In the genomic region with DNA sequence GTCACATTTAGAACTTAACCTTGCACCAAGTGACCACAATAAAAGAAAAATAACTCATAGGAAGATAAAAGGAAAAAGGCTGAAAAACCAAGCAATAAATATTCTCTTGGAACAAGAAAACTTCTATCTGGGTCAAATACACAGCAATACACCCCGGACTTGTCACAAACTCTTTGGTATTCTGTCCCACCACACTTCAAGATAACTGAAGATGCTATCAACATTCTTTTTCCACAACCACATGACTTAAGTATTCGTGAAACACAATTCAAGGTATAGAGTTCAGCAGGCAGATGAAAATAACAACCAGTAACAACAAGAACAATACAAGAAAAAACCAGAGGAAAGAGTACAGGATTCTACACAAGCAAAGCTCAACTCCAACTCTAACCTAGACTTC, we compare ENCODE assay signal across 20 cellular contexts. TPM values are rescaled to one million over a fixed set of nuclear protein-coding genes. Genes with fewer than 3 reads are reported as not detected.
DNase-seq lines count a peak whose midpoint lies in the region; ATAC-seq, FAIRE-seq and TF ChIP-seq lines count a peak whose summit lies in the region.
"Had no signal": no experiment of that assay in that cellular context is flagged by ENCODE, and none has a peak within 500 bp of the region (broad histone marks: within the 10 kb centered on the region; RNA-seq: fewer than 3 reads in every experiment).

No MANE protein-coding gene starts in this region.

- no peaks in the 10 kb centered on the region for H3K9me3 ChIP-seq in OCI-LY7 (ENCODE audit: low read length)
- peaks cover 2% of the 10 kb centered on the region; the same call in 1 of the 3 replicates for H3K9me3 ChIP-seq in GM12878 (replicated peaks; ENCODE audit: control insufficient read depth, insufficient read depth, low read length)
- no peaks in the 10 kb centered on the region for H3K9me3 ChIP-seq in pancreas
- no peaks in the 10 kb centered on the region for H3K9me3 ChIP-seq in ovary
- H3K9me3 ChIP-seq: thoracic aorta had no signal

- TF ChIP-seq CTCF in Calu3 (IDR thresholded peaks at IDR 0.05; ENCODE audit: unreplicated experiment) = no peak
- TF ChIP-seq CTCF in OCI-LY7 (conservative IDR thresholded peaks at IDR 0.05; ENCODE audit: low read length) = no peak
- no peak for TF ChIP-seq CTCF in GM12878 (IDR thresholded peaks at IDR 0.05 in 2 of 3, conservative IDR thresholded peaks at IDR 0.05 in 1 of 3; ENCODE audit: control insufficient read depth in 2 of 3, extremely low read depth in 1 of 3, insufficient read depth in 1 of 3, low read depth in 3 of 3, low read length in 3 of 3)
- TF ChIP-seq CTCF in pancreas (IDR thresholded peaks at IDR 0.05) = no peak
- no peak for TF ChIP-seq CTCF in ovary (IDR thresholded peaks at IDR 0.05)

- POLR2A ChIA-PET in OCI-LY7 (lab: Charles Lee) = interaction anchor here (2.5 to 7.3 kb wide), 2 partner anchors 12 to 15 kb away, joined by 12 to 53 read pairs; no protein-coding TSS in a partner anchor
- POLR2A ChIA-PET in GM12878 (lab: Charles Lee) = interaction anchor here (0.9 to 1.4 kb wide), 6 partner anchors 12 to 71 kb away, joined by 3 to 4 read pairs (median 3); no protein-coding TSS in a partner anchor

- no peak for TF ChIP-seq RAD21 in GM12878 (IDR thresholded peaks at IDR 0.05; ENCODE audit: insufficient read depth, low read depth, low read length)

- H3K27ac ChIP-seq in OCI-LY7 (ENCODE audit: low read depth, low read length, poor library complexity, severe bottlenecking) (peak overlapping the region; percentile 22), GM12878 (ENCODE audit: control insufficient read depth, insufficient read depth) (peak overlapping the region; percentile 17), pancreas (peak overlapping the region in 2 of 4 donors; percentile 21 to 61), ovary (no peak overlapping the region)
- H3K27ac ChIP-seq: foreskin keratinocyte, parathyroid adenoma had no signal

- H3K9me3 Mint-ChIP-seq in Calu3 (ENCODE audit: low read depth, unreplicated experiment) = no peaks in the 10 kb centered on the region

- H3K4me1 Mint-ChIP-seq in Calu3 (ENCODE audit: low read depth, unreplicated experiment) = peaks cover 31% of the 10 kb centered on the region

- H3K36me3 ChIP-seq in OCI-LY7 (ENCODE audit: insufficient read depth, low read length) (peaks cover 69% of the 10 kb centered on the region), GM12878 (ENCODE audit: control insufficient read depth in 2 of 2, insufficient read depth in 2 of 2, low read length in 1 of 2) (peaks cover 9 to 35% of the 10 kb centered on the region in 2 experiments), pancreas (peaks cover 0 to 4% (median 0%) of the 10 kb centered on the region in 3 donors), ovary (no peaks in the 10 kb centered on the region)

- H3K27me3 Mint-ChIP-seq in Calu3 (ENCODE audit: unreplicated experiment) = no peaks in the 10 kb centered on the region

- RAD21 ChIA-PET in GM12878 (lab: Charles Lee; ENCODE audit: unreplicated experiment) = interaction anchor here (1.3 to 10.1 kb wide), 5 partner anchors 9 to 86 kb away, joined by 3 to 123 read pairs (median 7); partner anchors contain the start of gene POLI

- intact Hi-C loops in Calu3 (cut with micrococcal nuclease; ENCODE audit: unreplicated experiment) = no loop called here
- intact Hi-C loops in OCI-LY7 (cut with micrococcal nuclease; ENCODE audit: unreplicated experiment) = no loop called here
- intact Hi-C loops in GM12878 (cut with micrococcal nuclease; ENCODE audit: unreplicated experiment) = no loop called here
- intact Hi-C loops in pancreas (cut with DNase I) = no loop called here
- intact Hi-C loops in ovary (cut with DNase I) = no loop called here

- H3K36me3 Mint-ChIP-seq in Calu3 (ENCODE audit: insufficient read depth, unreplicated experiment) = peaks cover 11% of the 10 kb centered on the region

- TF ChIP-seq EP300 in GM12878 (IDR thresholded peaks at IDR 0.05; ENCODE audit: borderline replicate concordance in 1 of 2, control insufficient read depth in 1 of 2, low read depth in 2 of 2, low read length in 2 of 2) = no peak
- no peak for TF ChIP-seq EP300 in ovary (IDR thresholded peaks at IDR 0.05)

- FAIRE-seq in GM12878 (lab: Jason Lieb, UNC) = no peak
- peak; percentile 9 for FAIRE-seq in pancreas (lab: Jason Lieb, UNC)
- FAIRE-seq: endometrium, H1 had no signal

- H3K4me2 ChIP-seq in OCI-LY7 (ENCODE audit: low read length) = peak overlapping the region; percentile 44
- H3K4me2 ChIP-seq in GM12878 (ENCODE audit: control insufficient read depth, insufficient read depth) = peak overlapping the region; percentile 26

- H4K20me1 ChIP-seq in OCI-LY7 (ENCODE audit: insufficient read depth, low read length) = peaks cover 10% of the 10 kb centered on the region; the same call in 1 of the 2 replicates
- H4K20me1 ChIP-seq in GM12878 (ENCODE audit: control insufficient read depth, insufficient read depth) = no peaks in the 10 kb centered on the region; the same call in 1 of the 2 replicates

- H3K27ac Mint-ChIP-seq in Calu3 (ENCODE audit: unreplicated experiment) = peak overlapping the region; percentile 49

- H3K4me3 Mint-ChIP-seq in Calu3 (ENCODE audit: low read depth, unreplicated experiment) = no peak overlapping the region

- H3K4me3 ChIP-seq in OCI-LY7 (ENCODE audit: low read depth, low read length, poor library complexity, severe bottlenecking) (peak overlapping the region; percentile 12), GM12878 (no peak overlapping the region), pancreas (no peak overlapping the region), ovary (no peak overlapping the region)
- H3K4me3 ChIP-seq: thoracic aorta had no signal

- SMC1A ChIA-PET in GM12878 (lab: Charles Lee; ENCODE audit: uncharacterized antibody, unreplicated experiment) = interaction anchor here (1.1 to 9.6 kb wide), 11 partner anchors 10 to 78 kb away, joined by 3 to 141 read pairs (median 4); partner anchors contain the start of genes MBD2 and POLI

- BruUV-seq in Calu3 (replicated peaks; lab: Mats Ljungman, UMichigan) (no TSS peak), OCI-LY7 (replicated peaks; lab: Mats Ljungman, UMichigan) (no TSS peak), GM12878 (replicated peaks; lab: Mats Ljungman, UMichigan) (no TSS peak)

- CTCF ChIA-PET in Calu3 (lab: Charles Lee) (no interaction called here), OCI-LY7 (lab: Charles Lee; ENCODE audit: unreplicated experiment) (no interaction called here), GM12878 (lab: Yijun Ruan, JAX) (interaction anchor here (0.6 to 4.6 kb wide), 8 partner anchors 9 to 79 kb away, joined by 3 to 25 read pairs (median 4); partner anchors contain the start of gene POLI)

- no peak overlapping the region for H3K9ac ChIP-seq in GM12878 (ENCODE audit: control insufficient read depth, insufficient read depth, low read length)
- H3K9ac ChIP-seq: parathyroid adenoma had no signal

- TF ChIP-seq POLR2A in GM12878 (IDR thresholded peaks at IDR 0.05; ENCODE audit: low read depth, low read length) (no peak), ovary (IDR thresholded peaks at IDR 0.05) (no peak)

- 29% methylated on average over 2 of the region's 2 CpGs for WGBS in GM12878 (ENCODE audit: insufficient coverage, insufficient replicate concordance, low lambda C conversion rate, missing lambda C conversion rate)
- 20 to 33% methylated on average over 2 of the region's 2 CpGs for WGBS in pancreas, 2 donors
- whole genome bisulfite sequencing in ovary, 3 donors = 4 to 16% (median 10%) methylated on average over 2 of the region's 2 CpGs

- H3K4me1 ChIP-seq in OCI-LY7 (ENCODE audit: insufficient read depth, low read length, poor library complexity, severe bottlenecking) = peaks cover 75% of the 10 kb centered on the region
- H3K4me1 ChIP-seq in GM12878 (ENCODE audit: control insufficient read depth, insufficient read depth, low read length) = peaks cover 27% of the 10 kb centered on the region
- H3K4me1 ChIP-seq in pancreas = peaks cover 0 to 21% (median 5%) of the 10 kb centered on the region in 3 donors
- peaks cover 1% of the 10 kb centered on the region for H3K4me1 ChIP-seq in ovary (ENCODE audit: insufficient read depth)

- H3K9me2 ChIP-seq in OCI-LY7 (ENCODE audit: insufficient read depth, low read length) = no peaks in the 10 kb centered on the region

- H3K27me3 ChIP-seq in GM12878 (replicated peaks in 1 of 2; ENCODE audit: control insufficient read depth in 2 of 2, insufficient read depth in 2 of 2, low read length in 1 of 2) (no peaks in the 10 kb centered on the region), pancreas (no peaks in the 10 kb centered on the region), ovary (no peaks in the 10 kb centered on the region)
- H3K27me3 ChIP-seq: foreskin keratinocyte had no signal

- H2AFZ ChIP-seq in OCI-LY7 (ENCODE audit: low read length) (no peak overlapping the region), GM12878 (ENCODE audit: control insufficient read depth, low read depth, low read length) (no peak overlapping the region)
- H2AFZ ChIP-seq: parathyroid adenoma had no signal

- ATAC-seq in GM12878 = no peak
- no peak for ATAC-seq in pancreas
- ATAC-seq in HG02973 (IDR thresholded peaks at IDR 0.05; ENCODE audit: unreplicated experiment) = no peak
- no peak for ATAC-seq in GM19035 (IDR thresholded peaks at IDR 0.05; ENCODE audit: unreplicated experiment)
- ATAC-seq: foreskin keratinocyte had no signal

- in situ Hi-C loops in GM12878 (cut with MboI) = no loop called here

- peaks cover 97% of the 10 kb centered on the region for H3K79me2 ChIP-seq in OCI-LY7 (ENCODE audit: insufficient read depth, low read depth, low read length)
- peaks cover 87% of the 10 kb centered on the region for H3K79me2 ChIP-seq in GM12878 (ENCODE audit: control insufficient read depth, insufficient read depth, low read length)

- DNase-seq in Calu3 (no peak), OCI-LY7 (ENCODE audit: low spot score) (no peak), GM12878 (ENCODE audit: low read depth, low spot score) (no peak), pancreas (no peak), ovary (no peak)
- DNase-seq: aorta; foreskin keratinocyte; IMR-90; left cardiac atrium; NCI-H2029; NCI-H510A treated with DMSO at 0.1 percent for 48 hours; SHP77; stimulated activated CD4-positive, alpha-beta T cell treated with anti-CD3 and anti-CD28 coated beads, Interleukin-2, amount 100 ng/mL, for 48 hours; T-helper 9 cell had no signal

RNA-seq across cellular contexts. Expression of gene MBD2, which starts 18.0 kb away (rescaled TPM):
- total RNA-seq in Calu3 (2022) (103 and 106 TPM in 2 replicates), OCI-LY7 (2022) (171 and 176 TPM in 2 replicates), GM12878 (2014; rRNA removed) (57.0 and 61.0 TPM in 2 replicates), GM12878 (2014; rRNA removed; fragmentation: Illumina TruSeq; extraction: Trizol) (63.4 and 65.2 TPM in 2 replicates), GM12878 (2021) (170 and 190 TPM in 2 replicates), pancreas (10 to 100 TPM; 44.0 to 60.5 (median 51.4) TPM), ovary (10 to 100 TPM; 21.9 to 59.0 (median 45.0) TPM)
- total RNA-seq in OCI-LY7 (2014; rRNA removed; shearing (Covaris generic)) = 30.5 and 39.2 TPM in 2 replicates
- 77.2 and 78.5 TPM in 2 replicates for total RNA-seq in GM12878 (2013; cell fraction: nucleolus; rRNA removed)
- polyA plus RNA-seq in GM12878 (2011; ENCODE audit: low read depth) = 30.4 TPM
- polyA plus RNA-seq in GM12878 (2011; rRNA removed) (276 and 424 TPM in 2 replicates), GM12878 (2014; fragmentation: Illumina TruSeq; extraction: Trizol) (86.0 and 97.2 TPM in 2 replicates), GM12878 (2014; fragmentation: Nextera tagmentation; extraction: Ambion mirVana) (10 to 100 TPM; 27.0 to 53.5 TPM), GM12878 (2014; rRNA removed) (58.9 and 59.4 TPM in 2 replicates), GM12878 (2016; fragmentation: Nextera tagmentation; extraction: Ambion mirVana) (10 to 100 TPM; 24.1 to 31.3 TPM), pancreas (10 to 100 TPM; 15.7 to 20.9 TPM), ovary (10 to 100 TPM; 27.3 to 54.4 TPM)
- 52.8 and 62.4 TPM in 2 replicates for polyA plus RNA-seq in GM12878 (2011; cell fraction: cytosol; rRNA removed)
- polyA plus RNA-seq in GM12878 (2011; cell fraction: nucleus; rRNA removed) = 77.7 and 86.1 TPM in 2 replicates
- 60.1 and 91.8 TPM in 2 replicates for polyA plus RNA-seq in GM12878 (2012)
- polyA minus RNA-seq in GM12878 (2011; rRNA and poly(A)+ RNA removed) = 81.7 and 105 TPM in 2 replicates
- polyA minus RNA-seq in GM12878 (2011; cell fraction: cytosol; rRNA and poly(A)+ RNA removed) = 102 and 156 TPM in 2 replicates
- 30.2 and 54.2 TPM in 2 replicates for polyA minus RNA-seq in GM12878 (2011; cell fraction: nucleus; rRNA and poly(A)+ RNA removed)

Comparison
In these comparisons a context has a peak if more than half of its experiments do, and no peak if none do; other contexts are left out.
1. H3K27ac ChIP-seq: peak in OCI-LY7 (single experiment) and GM12878 (single experiment); none in ovary (0 of 2).